In the genomic region with DNA sequence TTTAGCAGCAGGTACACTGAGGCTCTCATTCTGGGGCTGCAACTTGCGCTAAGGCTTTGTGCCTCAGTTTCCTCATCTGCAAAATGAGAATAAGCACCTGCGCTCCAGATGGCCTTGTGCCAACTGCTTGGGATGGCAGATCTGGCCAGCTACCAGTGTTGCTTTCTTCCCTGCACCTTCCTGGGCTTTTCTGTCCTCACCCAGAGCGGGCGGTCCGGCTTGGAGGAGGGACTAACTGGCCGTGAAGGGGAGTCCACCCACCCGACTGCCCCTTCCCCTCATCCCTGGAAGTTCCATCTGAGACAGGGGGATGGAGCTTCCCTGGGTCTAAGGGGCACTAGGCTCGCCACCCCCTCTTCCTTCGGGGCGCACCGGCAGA, we compare ENCODE assay signal across 15 cellular contexts. TPM values are rescaled to one million over a fixed set of nuclear protein-coding genes. Genes with fewer than 3 reads are reported as not detected.
DNase-seq lines count a peak whose midpoint lies in the region; ATAC-seq and TF ChIP-seq lines count a peak whose summit lies in the region.
"Had no signal": no experiment of that assay in that cellular context is flagged by ENCODE, and none has a peak within 500 bp of the region (broad histone marks: within the 10 kb centered on the region; RNA-seq: fewer than 3 reads in every experiment).

No MANE protein-coding gene starts in this region.

- H3K27ac ChIP-seq in HEK293 (ENCODE audit: extremely low read depth, low read depth, low read length) (no peak overlapping the region), lower lobe of right lung (no peak overlapping the region), stomach smooth muscle (ENCODE audit: low read length) (no peak overlapping the region)
- H3K27ac ChIP-seq: BLaER1 had no signal

- no peak overlapping the region for H3K4me3 ChIP-seq in HEK293 (ENCODE audit: low read depth, low read length)
- peak overlapping the region; percentile 44 for H3K4me3 ChIP-seq in lower lobe of right lung
- peak overlapping the region; percentile 9 to 58 for H3K4me3 ChIP-seq in stomach smooth muscle (ENCODE audit: low read length in 2 of 2)

- H3K36me3 Mint-ChIP-seq in central memory CD8-positive, alpha-beta T cell (ENCODE audit: insufficient read depth): no peaks in the 10 kb centered on the region

- H3K4me3 Mint-ChIP-seq in central memory CD8-positive, alpha-beta T cell: peak overlapping the region; percentile 18
- H3K4me3 Mint-ChIP-seq: T-helper 1 cell treated with Interleukin-12 subunit alpha and Interleukin-12 subunit beta and Interleukin-4 antibody, amounts not matched to agents 30 μg/mL and 1 μg/mL, for 36 hours had no signal

- POLR2A ChIA-PET in HEK293 (lab: Yijun Ruan, JAX): interaction anchor here (1.2 kb wide), 1 partner anchor 17 kb away, joined by 4 read pairs; no protein-coding TSS in a partner anchor

- CTCF ChIA-PET in HEK293 (lab: Yijun Ruan, JAX): no interaction called here

- peaks cover 11% of the 10 kb centered on the region for H3K27me3 Mint-ChIP-seq in central memory CD8-positive, alpha-beta T cell

- no peak overlapping the region for H3K27ac Mint-ChIP-seq in central memory CD8-positive, alpha-beta T cell (ENCODE audit: low read depth)
- H3K27ac Mint-ChIP-seq: T-helper 1 cell treated with Interleukin-12 subunit alpha and Interleukin-12 subunit beta and Interleukin-4 antibody, amounts not matched to agents 30 μg/mL and 1 μg/mL, for 36 hours had no signal

- no peak for ATAC-seq in central memory CD8-positive, alpha-beta T cell (replicated peaks; ENCODE audit: extremely low read depth, poor library complexity, severe bottlenecking)
- no peak for ATAC-seq in lower lobe of right lung

- no peak overlapping the region for H3K9ac ChIP-seq in stomach smooth muscle (ENCODE audit: low read length in 2 of 2)
- H3K9ac ChIP-seq: BLaER1 had no signal

- H3K36me3 ChIP-seq in HEK293 (ENCODE audit: control insufficient read depth in 2 of 2, insufficient read depth in 1 of 2, low read length in 2 of 2): peaks cover 0 to 26% of the 10 kb centered on the region in 2 experiments; a peak in 1 of 3 replicates
- H3K36me3 ChIP-seq in lower lobe of right lung: peaks cover 1% of the 10 kb centered on the region
- H3K36me3 ChIP-seq in stomach smooth muscle (ENCODE audit: control insufficient read depth in 2 of 2, insufficient read depth in 2 of 2, low read length in 2 of 2): no peaks in the 10 kb centered on the region
- H3K36me3 ChIP-seq: BLaER1 had no signal

- DNase-seq in central memory CD8-positive, alpha-beta T cell (ENCODE audit: low spot score in 2 of 2): no peak
- no peak for DNase-seq in lower lobe of right lung
- DNase-seq in activated gamma-delta T cell treated with Interleukin-2 at 50 U/mL for 16 hours: no peak
- DNase-seq in stimulated activated CD4-positive, alpha-beta T cell treated with anti-CD3 and anti-CD28 coated beads, Interleukin-4, amount 100 ng/mL, for 4 hours: no peak
- no peak for DNase-seq in AML-193 (lab: John Stamatoyannopoulos, UW)
- DNase-seq: effector CD4-positive, alpha-beta T cell; midbrain; NCI-H1436; NCI-H2227 treated with DMSO at 0.1 percent for 48 hours; stimulated activated naive CD4-positive, alpha-beta T cell treated with Interleukin-2 at 50 U/mL for 16 hours had no signal

- H3K4me1 Mint-ChIP-seq in central memory CD8-positive, alpha-beta T cell: no peaks in the 10 kb centered on the region

- intact Hi-C loops in lower lobe of right lung (cut with DNase I): no loop called here

- H3K4me1 ChIP-seq in HEK293 (ENCODE audit: control insufficient read depth, insufficient read depth, low read length): no peaks in the 10 kb centered on the region
- H3K4me1 ChIP-seq in lower lobe of right lung: peaks cover 22% of the 10 kb centered on the region
- H3K4me1 ChIP-seq in stomach smooth muscle (ENCODE audit: control insufficient read depth, insufficient read depth, low read length): peaks cover 21% of the 10 kb centered on the region

- H3K27me3 ChIP-seq in lower lobe of right lung (ENCODE audit: low read depth): peaks cover 35% of the 10 kb centered on the region
- peaks cover 12 to 33% of the 10 kb centered on the region in 2 donors for H3K27me3 ChIP-seq in stomach smooth muscle (ENCODE audit: control insufficient read depth in 1 of 2, insufficient read depth in 2 of 2, low read length in 2 of 2)

- TF ChIP-seq CTCF in HEK293 (tag by site-specific recombination; IDR thresholded peaks at IDR 0.05) (no peak), lower lobe of right lung (IDR thresholded peaks at IDR 0.05) (no peak)

- H3K9me3 Mint-ChIP-seq in central memory CD8-positive, alpha-beta T cell: no peaks in the 10 kb centered on the region
- H3K9me3 Mint-ChIP-seq: T-helper 1 cell treated with Interleukin-12 subunit alpha and Interleukin-12 subunit beta and Interleukin-4 antibody, amounts not matched to agents 30 μg/mL and 1 μg/mL, for 36 hours had no signal

- H3K9me3 ChIP-seq in HEK293 (ENCODE audit: control insufficient read depth, insufficient read depth, low read depth, low read length) (no peaks in the 10 kb centered on the region), lower lobe of right lung (no peaks in the 10 kb centered on the region), stomach smooth muscle (ENCODE audit: control insufficient read depth in 2 of 2, low read length in 2 of 2) (no peaks in the 10 kb centered on the region)
- H3K9me3 ChIP-seq: BLaER1 had no signal

TF ChIP-seq in HEK293, 187 proteins besides CTCF, POLR2A, EP300 and RAD21:
- TF ChIP-seq ZNF626 (tag by site-specific recombination; IDR thresholded peaks at IDR 0.05) (no peak), ZNF621 (tag by site-specific recombination; IDR thresholded peaks at IDR 0.05) (no peak)
- TF ChIP-seq, protein P1, sequence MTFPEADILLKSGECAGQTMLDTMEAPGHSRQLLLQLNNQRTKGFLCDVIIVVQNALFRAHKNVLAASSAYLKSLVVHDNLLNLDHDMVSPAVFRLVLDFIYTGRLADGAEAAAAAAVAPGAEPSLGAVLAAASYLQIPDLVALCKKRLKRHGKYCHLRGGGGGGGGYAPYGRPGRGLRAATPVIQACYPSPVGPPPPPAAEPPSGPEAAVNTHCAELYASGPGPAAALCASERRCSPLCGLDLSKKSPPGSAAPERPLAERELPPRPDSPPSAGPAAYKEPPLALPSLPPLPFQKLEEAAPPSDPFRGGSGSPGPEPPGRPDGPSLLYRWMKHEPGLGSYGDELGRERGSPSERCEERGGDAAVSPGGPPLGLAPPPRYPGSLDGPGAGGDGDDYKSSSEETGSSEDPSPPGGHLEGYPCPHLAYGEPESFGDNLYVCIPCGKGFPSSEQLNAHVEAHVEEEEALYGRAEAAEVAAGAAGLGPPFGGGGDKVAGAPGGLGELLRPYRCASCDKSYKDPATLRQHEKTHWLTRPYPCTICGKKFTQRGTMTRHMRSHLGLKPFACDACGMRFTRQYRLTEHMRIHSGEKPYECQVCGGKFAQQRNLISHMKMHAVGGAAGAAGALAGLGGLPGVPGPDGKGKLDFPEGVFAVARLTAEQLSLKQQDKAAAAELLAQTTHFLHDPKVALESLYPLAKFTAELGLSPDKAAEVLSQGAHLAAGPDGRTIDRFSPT (tag by site-specific recombination; IDR thresholded peaks at IDR 0.05): 0 out of 2 replicates have a peak, but pooled peaks have one; percentile 7

RNA-seq across cellular contexts. Expression of a gene that starts 3.5 kb away (rescaled TPM):
- 0.24 TPM for total RNA-seq in lower lobe of right lung
- total RNA-seq: LHCN-M2 had no signal

RNA-seq across cellular contexts. Expression of a gene that starts 23.3 kb away (rescaled TPM):
- 35.4 TPM for total RNA-seq in lower lobe of right lung

RNA-seq across cellular contexts. Expression of a gene that starts 30.0 kb away (rescaled TPM):
- total RNA-seq in lower lobe of right lung: 0.44 TPM
